Comparison of ENCODE assay signal across 8 cellular contexts in genomic region chr15:73951044-73951561, GRCh38. TPM values are rescaled to one million over a fixed set of nuclear protein-coding genes. Genes with fewer than 3 reads are reported as not detected.
DNase-seq lines count a peak whose midpoint lies in the region; ATAC-seq and TF ChIP-seq lines count a peak whose summit lies in the region.

No MANE protein-coding gene starts in this region.

- POLR2A ChIA-PET in RWPE1 (lab: Yijun Ruan, JAX; ENCODE audit: low non-redundant PET): no interaction called here

- H3K36me3 Mint-ChIP-seq in natural killer cell: no peaks in the 10 kb centered on the region
- no peaks in the 10 kb centered on the region for H3K36me3 Mint-ChIP-seq in stimulated activated effector memory CD8-positive, alpha-beta T cell treated with anti-CD3 and anti-CD28 coated beads, Interleukin-12 subunit alpha, Interleukin-12 subunit beta, amount 100 ng/mL, for 72 hours

- H3K4me1 Mint-ChIP-seq in natural killer cell: peaks cover 9% of the 10 kb centered on the region in 2 donors
- peaks cover 16% of the 10 kb centered on the region for H3K4me1 Mint-ChIP-seq in stimulated activated effector memory CD8-positive, alpha-beta T cell treated with anti-CD3 and anti-CD28 coated beads, Interleukin-12 subunit alpha, Interleukin-12 subunit beta, amount 100 ng/mL, for 72 hours

- peak overlapping the region; percentile 15 to 77 for H3K27ac Mint-ChIP-seq in natural killer cell
- peak overlapping the region; percentile 88 for H3K27ac Mint-ChIP-seq in stimulated activated effector memory CD8-positive, alpha-beta T cell treated with anti-CD3 and anti-CD28 coated beads, Interleukin-12 subunit alpha, Interleukin-12 subunit beta, amount 100 ng/mL, for 72 hours

- H3K27ac ChIP-seq in RWPE1: peak overlapping the region; percentile 38

- CTCF ChIA-PET in RWPE1 (lab: Yijun Ruan, JAX): interaction anchor here (0.6 to 2.3 kb wide), 12 partner anchors 9 to 371 kb away, joined by 3 to 6 read pairs (median 3); no protein-coding TSS in a partner anchor

- TF ChIP-seq CTCF in RWPE1 (conservative IDR thresholded peaks at IDR 0.05; ENCODE audit: low read depth) (peak; percentile 90), fibroblast of mammary gland (conservative IDR thresholded peaks at IDR 0.05; ENCODE audit: control insufficient read depth, insufficient read depth, low read depth, low read length) (peak; percentile 64), natural killer cell (IDR thresholded peaks at IDR 0.05) (peak; percentile 56)

- ATAC-seq in natural killer cell (peak; percentile 75 to 94 (median 92)), HG03439 (IDR thresholded peaks at IDR 0.05; ENCODE audit: unreplicated experiment) (no peak)
- peak; percentile 81 for ATAC-seq in stimulated activated effector memory CD8-positive, alpha-beta T cell treated with anti-CD3 and anti-CD28 coated beads, Interleukin-12 subunit alpha, Interleukin-12 subunit beta, amount 100 ng/mL, for 72 hours

- intact Hi-C loops in natural killer cell (cut with micrococcal nuclease): loop anchor here (1.0 kb wide), 1 partner anchor 13 kb away; no protein-coding TSS in a partner anchor

- in situ Hi-C loops in G401 (cut with HindIII; ENCODE audit: low sequenced_read_pairs): no loop called here

- DNase-seq in G401 (ENCODE audit: low spot score) (peak; percentile 88), HuH-7.5 (ENCODE audit: low spot score) (peak; percentile 96), RWPE1 (ENCODE audit: low spot score) (peak; percentile 82), fibroblast of mammary gland (ENCODE audit: low read depth) (peak; percentile 98), natural killer cell (peak; percentile 50)
- DNase-seq in activated effector memory CD4-positive, alpha-beta T cell treated with Interleukin-2 at 50 U/mL for 16 hours: peak; percentile 62
- peak; percentile 45 to 78 for DNase-seq in stimulated activated effector memory CD8-positive, alpha-beta T cell treated with anti-CD3 and anti-CD28 coated beads, Interleukin-12 subunit alpha, Interleukin-12 subunit beta, amount 100 ng/mL, for 72 hours (ENCODE audit: low spot score in 2 of 2)

- no peak overlapping the region for H3K4me3 ChIP-seq in fibroblast of mammary gland (ENCODE audit: control insufficient read depth, low read depth, low read length)

- no peaks in the 10 kb centered on the region for H3K9me3 Mint-ChIP-seq in natural killer cell
- H3K9me3 Mint-ChIP-seq in stimulated activated effector memory CD8-positive, alpha-beta T cell treated with anti-CD3 and anti-CD28 coated beads, Interleukin-12 subunit alpha, Interleukin-12 subunit beta, amount 100 ng/mL, for 72 hours: no peaks in the 10 kb centered on the region

- H3K27me3 Mint-ChIP-seq in natural killer cell (ENCODE audit: low read depth in 2 of 2): no peaks in the 10 kb centered on the region

- no peak overlapping the region for H3K4me3 Mint-ChIP-seq in natural killer cell
- H3K4me3 Mint-ChIP-seq in stimulated activated effector memory CD8-positive, alpha-beta T cell treated with anti-CD3 and anti-CD28 coated beads, Interleukin-12 subunit alpha, Interleukin-12 subunit beta, amount 100 ng/mL, for 72 hours: no peak overlapping the region

RNA-seq across cellular contexts. Expression of gene LOXL1, which starts 24.8 kb away (rescaled TPM):
- total RNA-seq in G401 (2014; rRNA removed; shearing (Covaris generic)): 77.4 and 117 TPM in 2 replicates
- 1 to 10 TPM; 1.1 to 1.4 (median 1.3) TPM for total RNA-seq in natural killer cell

RNA-seq across cellular contexts. Expression of gene STOML1, which starts 41.0 kb away (rescaled TPM):
- total RNA-seq in G401 (2014; rRNA removed; shearing (Covaris generic)): 6.0 and 13.0 TPM in 2 replicates
- 1 to 10 TPM; 5.6 to 8.2 (median 7.0) TPM for total RNA-seq in natural killer cell

RNA-seq across cellular contexts. Expression of gene PML, which starts 43.4 kb away (rescaled TPM):
- 5.8 and 8.7 TPM in 2 replicates for total RNA-seq in G401 (2014; rRNA removed; shearing (Covaris generic))
- total RNA-seq in natural killer cell: 10 to 100 TPM; 65.8 to 68.7 (median 67.6) TPM

Comparison
In these comparisons a context has a peak if more than half of its experiments do, and no peak if none do; other contexts are left out.
1. RNA of gene LOXL1, which starts 24.8 kb away (total RNA-seq): 77.4 to 117 TPM in G401; 1.1 to 1.4 TPM in natural killer cell; every median in the first group is over 10 times any median in the second.
2. Peak in every context shown above with its lines, with median percentiles within 50 percentile points of each other: DNase-seq and CTCF ChIP-seq.